26 cellular contexts compared by ENCODE assay signal in the genomic region with DNA sequence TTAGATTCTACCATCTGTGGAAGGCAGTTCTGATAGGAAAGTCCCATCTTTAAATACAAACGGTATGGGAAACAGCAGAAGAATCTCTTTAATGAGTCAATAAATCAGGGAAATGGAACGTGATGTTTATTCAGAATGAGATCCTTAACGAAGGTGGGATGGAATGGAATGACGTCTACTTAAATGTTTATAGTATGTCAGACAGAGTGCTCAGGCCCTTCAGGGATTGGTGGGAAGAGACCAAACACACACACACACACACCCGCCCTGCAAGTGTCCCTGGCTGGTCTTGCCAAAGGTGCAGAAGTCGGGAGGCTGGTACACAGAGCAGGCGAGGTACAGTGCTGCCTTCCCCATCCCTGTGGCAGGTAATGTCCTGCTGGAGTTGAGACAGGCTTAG.
"Had no signal": no experiment of that assay in that cellular context is flagged by ENCODE, and none has a peak within 500 bp of the region (broad histone marks: within the 10 kb centered on the region; RNA-seq: fewer than 3 reads in every experiment).

No MANE protein-coding gene starts in this region.

- H3K9me3 ChIP-seq: gastroesophageal sphincter, right lobe of liver, tibial nerve had no signal

- ATAC-seq: activated CD4-positive, CD25-positive, alpha-beta regulatory T cell treated with anti-CD3 and anti-CD28 coated beads, Interleukin-2, amount 50 U/mL, for 24 hours; effector memory CD8-positive, alpha-beta T cell; gastroesophageal sphincter; right lobe of liver had no signal

- H3K36me3 ChIP-seq: neural progenitor cell, right lobe of liver, tibial nerve had no signal

- H3K27ac ChIP-seq: gastroesophageal sphincter, hepatocyte, neural progenitor cell, right lobe of liver, tibial nerve, VCaP had no signal

- H3K27me3 ChIP-seq: gastroesophageal sphincter, hepatocyte, neural progenitor cell, right lobe of liver, tibial nerve had no signal

- DNase-seq: activated CD4-positive, alpha-beta memory T cell treated with anti-CD3 and anti-CD28 coated beads for 36 hours; activated CD4-positive, alpha-beta T cell treated with anti-CD3 and anti-CD28 coated beads for 48 hours; activated CD8-positive, alpha-beta memory T cell treated with anti-CD3 and anti-CD28 coated beads, Interleukin-2, amount 50 U/mL, for 4 hours; activated effector memory CD4-positive, alpha-beta T cell treated with anti-CD3 and anti-CD28 coated beads, Interleukin-2, amount 50 U/mL, for 16 hours; activated naive CD4-positive, alpha-beta T cell treated with anti-CD3 and anti-CD28 coated beads for 36 hours; activated naive CD8-positive, alpha-beta T cell treated with anti-CD3 and anti-CD28 coated beads, Interleukin-2, amount 10 ng/mL, durations not matched to agents 7 days and 5 days; activated T-cell treated with anti-CD3 and anti-CD28 coated beads, Interleukin-2, amount 50 U/mL, for 1 hour; amniotic stem cell; caudate nucleus; cortex of kidney; effector memory CD8-positive, alpha-beta T cell; erythroblast; islet precursor cell; mammary epithelial cell; naive B cell; posterior cingulate gyrus; right lobe of liver; stimulated activated CD4-positive, alpha-beta T cell treated with anti-CD3 and anti-CD28 coated beads, Interleukin-2, amount 100 ng/mL, for 48 hours; stimulated activated naive CD4-positive, alpha-beta T cell treated with Interleukin-2 at 50 U/mL for 16 hours; T-helper 9 cell had no signal

- H3K4me1 ChIP-seq: right lobe of liver, tibial nerve had no signal

- H3K4me3 ChIP-seq: gastroesophageal sphincter, hepatocyte, neural progenitor cell, right lobe of liver, tibial nerve had no signal
